19 cellular contexts compared by ENCODE assay signal in the genomic region with DNA sequence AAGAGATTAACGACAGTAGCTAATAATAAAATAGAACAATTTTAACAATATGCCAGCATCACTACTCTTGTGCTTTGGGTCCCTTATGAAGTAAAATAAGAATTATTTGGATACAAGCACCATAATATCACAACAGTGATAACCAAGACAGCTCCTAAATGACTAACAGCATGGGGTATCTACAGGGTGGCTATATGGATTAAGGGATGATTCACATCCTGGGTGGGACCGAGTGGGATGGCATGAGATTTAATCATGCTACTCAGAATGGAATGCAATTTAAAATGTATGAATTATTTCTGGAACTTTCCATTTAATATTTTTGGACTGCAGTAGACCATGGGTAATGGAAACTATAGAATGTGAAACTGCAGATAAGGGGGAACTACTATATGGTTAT. TPM values are rescaled to one million over a fixed set of nuclear protein-coding genes. Genes with fewer than 3 reads are reported as not detected.
DNase-seq lines count a peak whose midpoint lies in the region; ATAC-seq, FAIRE-seq and TF ChIP-seq lines count a peak whose summit lies in the region.
"Had no signal": no experiment of that assay in that cellular context is flagged by ENCODE, and none has a peak within 500 bp of the region (broad histone marks: within the 10 kb centered on the region; RNA-seq: fewer than 3 reads in every experiment).

No MANE protein-coding gene starts in this region.

- H3K4me3 ChIP-seq in HCT116 (replicated peaks in 1 of 2; ENCODE audit: low read depth in 1 of 2, low read length in 2 of 2) (no peak overlapping the region), PC-9 (no peak overlapping the region), cardiac fibroblast (replicated peaks in 1 of 2; ENCODE audit: low read depth in 2 of 2, low read length in 2 of 2) (no peak overlapping the region), keratinocyte (ENCODE audit: control insufficient read depth in 2 of 3, extremely low read depth in 1 of 3, insufficient read depth in 2 of 3, low read depth in 1 of 3, low read length in 3 of 3) (no peak overlapping the region)
- H3K4me3 ChIP-seq: GM12878, right lobe of liver, upper lobe of right lung had no signal

- H3K79me2 ChIP-seq in HCT116 (ENCODE audit: insufficient read depth, low read length): no peaks in the 10 kb centered on the region
- H3K79me2 ChIP-seq in PC-9 (ENCODE audit: low read depth): no peaks in the 10 kb centered on the region
- no peaks in the 10 kb centered on the region for H3K79me2 ChIP-seq in keratinocyte (ENCODE audit: control insufficient read depth, insufficient read depth, low read length)

- RAD21 ChIA-PET in HCT116 (lab: Charles Lee; ENCODE audit: low non-redundant PET in 1 of 2, low total read pairs in 2 of 2, uncharacterized antibody in 2 of 2, unreplicated experiment in 2 of 2): no interaction called here

- H3K9me2 ChIP-seq in HCT116 (ENCODE audit: insufficient read depth) (no peaks in the 10 kb centered on the region), PC-9 (ENCODE audit: insufficient read depth) (no peaks in the 10 kb centered on the region)

- H3K36me3 ChIP-seq in HCT116 (ENCODE audit: control insufficient read depth in 1 of 2, insufficient read depth in 2 of 2, low read length in 2 of 2): no peaks in the 10 kb centered on the region
- H3K36me3 ChIP-seq in PC-9 (ENCODE audit: low read depth): no peaks in the 10 kb centered on the region
- H3K36me3 ChIP-seq in keratinocyte (ENCODE audit: control insufficient read depth in 2 of 2, extremely low read depth in 1 of 2, insufficient read depth in 2 of 2, low read length in 2 of 2): no peaks in the 10 kb centered on the region
- H3K36me3 ChIP-seq: right lobe of liver, upper lobe of right lung had no signal

- H3K27me3 ChIP-seq in HCT116 (ENCODE audit: insufficient read depth, low read length) (no peaks in the 10 kb centered on the region), PC-9 (ENCODE audit: insufficient read depth, low read depth) (no peaks in the 10 kb centered on the region), keratinocyte (ENCODE audit: control insufficient read depth, extremely low read depth, insufficient read depth, low read length) (no peaks in the 10 kb centered on the region)
- H3K27me3 ChIP-seq: right lobe of liver, upper lobe of right lung had no signal

- TF ChIP-seq RAD21 in HCT116 (IDR thresholded peaks at IDR 0.05; ENCODE audit: low read depth): no peak

- CTCF ChIA-PET in HCT116 (lab: Charles Lee): no interaction called here
- CTCF ChIA-PET in PC-9 (lab: Charles Lee): no interaction called here

- FAIRE-seq in keratinocyte (lab: Jason Lieb, UNC) (peak; percentile 34), GM12891 (lab: Jason Lieb, UNC) (no peak)
- FAIRE-seq: frontal cortex, GM12878 had no signal

- H4K20me1 ChIP-seq in HCT116 (ENCODE audit: insufficient read depth) (no peaks in the 10 kb centered on the region), PC-9 (ENCODE audit: insufficient read depth) (no peaks in the 10 kb centered on the region), keratinocyte (ENCODE audit: control insufficient read depth, extremely low read depth, insufficient read depth, low read length) (no peaks in the 10 kb centered on the region)

- H2AFZ ChIP-seq in HCT116 (ENCODE audit: low read depth, low read length, poor library complexity, severe bottlenecking) (peak overlapping the region; percentile 60), PC-9 (no peak overlapping the region), keratinocyte (ENCODE audit: control insufficient read depth, low read length) (peak overlapping the region; percentile 54)

- peaks cover 5 to 23% of the 10 kb centered on the region in 2 experiments; a peak in 3 of 4 replicates for H3K4me1 ChIP-seq in HCT116 (ENCODE audit: control insufficient read depth in 1 of 2, insufficient read depth in 2 of 2, low read length in 2 of 2)
- peaks cover 10% of the 10 kb centered on the region; the same call in 1 of the 2 replicates for H3K4me1 ChIP-seq in PC-9 (replicated peaks; ENCODE audit: insufficient read depth)
- H3K4me1 ChIP-seq in keratinocyte (ENCODE audit: control insufficient read depth, extremely low read depth, insufficient read depth, low read length): peaks cover 16% of the 10 kb centered on the region
- H3K4me1 ChIP-seq: right lobe of liver, upper lobe of right lung had no signal

- no peaks in the 10 kb centered on the region for H3K9me1 ChIP-seq in keratinocyte (ENCODE audit: control insufficient read depth, extremely low read depth, insufficient read depth, low read length)

- H3F3A ChIP-seq in PC-9 (ENCODE audit: insufficient read depth, low read depth): no peaks in the 10 kb centered on the region

- BruUV-seq in HCT116 (replicated peaks; lab: Mats Ljungman, UMichigan) (no TSS peak), PC-9 (replicated peaks; lab: Mats Ljungman, UMichigan) (no TSS peak)

- DNase-seq in HCT116 (ENCODE audit: low read depth, low spot score) (peak; percentile 34), PC-9 (peak in 1 of 2 experiments; percentile 49), cardiac fibroblast (ENCODE audit: low read depth in 2 of 2) (peak; percentile 34 to 75), keratinocyte (ENCODE audit: low read depth, low spot score) (peak; percentile 25), GM12891 (ENCODE audit: insufficient read length, low spot score) (no peak), superior temporal gyrus (ENCODE audit: extremely low spot score) (no peak)
- DNase-seq: activated CD4-positive, alpha-beta T cell treated with anti-CD3 and anti-CD28 coated beads, Interleukin-2, amount 50 U/mL, for 4 hours; activated T-cell treated with anti-CD3 and anti-CD28 coated beads, Interleukin-2, amount 50 U/mL, for 72 hours; amniotic stem cell; CD4-positive, CD25-positive, alpha-beta regulatory T cell; NCI-H1092; right lobe of liver; T-helper 17 cell; upper lobe of right lung had no signal

- TF ChIP-seq POLR2A in HCT116 (IDR thresholded peaks at IDR 0.05; ENCODE audit: borderline replicate concordance, extremely low read depth, insufficient read depth, insufficient read length) (no peak), GM12891 (IDR thresholded peaks at IDR 0.05; ENCODE audit: low read depth, low read length) (no peak)

- H3K9me3 ChIP-seq in HCT116 (ENCODE audit: control insufficient read depth in 1 of 2, insufficient read depth in 1 of 2, low read depth in 1 of 2, low read length in 2 of 2): no peaks in the 10 kb centered on the region
- no peaks in the 10 kb centered on the region for H3K9me3 ChIP-seq in PC-9 (ENCODE audit: insufficient read depth, low read depth)
- H3K9me3 ChIP-seq in keratinocyte (ENCODE audit: control insufficient read depth, low read depth, low read length): no peaks in the 10 kb centered on the region
- H3K9me3 ChIP-seq: right lobe of liver, upper lobe of right lung had no signal

- dilution Hi-C loops in keratinocyte (cut with MboI; ENCODE audit: extremely low pct_ligation_motif_present, low sequenced_read_pairs): no loop called here

- ATAC-seq in HCT116 (peak; percentile 58; the same call in 1 of the 2 replicates), HG02610 (IDR thresholded peaks at IDR 0.05; ENCODE audit: unreplicated experiment) (no peak), HG02678 (IDR thresholded peaks at IDR 0.05; ENCODE audit: unreplicated experiment) (no peak)
- ATAC-seq: activated T-cell treated with anti-CD3 and anti-CD28 coated beads, Interleukin-2, amount 50 U/mL, for 72 hours; GM12878; right lobe of liver; stimulated activated memory B cell treated with anti-CD40 and anti-IgM and Interleukin-4, amounts not matched to agents 10 μg/mL and 1 μg/mL and 100 μg/mL, for 72 hours; T-helper 17 cell; upper lobe of right lung had no signal

- no peak overlapping the region for H3K27ac ChIP-seq in HCT116 (ENCODE audit: low read depth, low read length)
- H3K27ac ChIP-seq in PC-9: peak overlapping the region; percentile 40; the same call in 1 of the 2 replicates
- peak overlapping the region; percentile 87 for H3K27ac ChIP-seq in keratinocyte (ENCODE audit: control insufficient read depth, insufficient read depth, low read length)
- H3K27ac ChIP-seq: right lobe of liver, upper lobe of right lung had no signal

- H3K4me2 ChIP-seq in HCT116 (ENCODE audit: low read length) (peak overlapping the region; percentile 60), PC-9 (no peak overlapping the region), keratinocyte (ENCODE audit: control insufficient read depth, extremely low read depth, insufficient read depth, low read depth, low read length) (peak overlapping the region; percentile 25)

- H3K9ac ChIP-seq in HCT116 (ENCODE audit: low read length) (no peak overlapping the region), keratinocyte (ENCODE audit: control insufficient read depth, extremely low read depth, insufficient read depth, low read length) (peak overlapping the region; percentile 44)

- POLR2A ChIA-PET in HCT116 (lab: Charles Lee) (no interaction called here), PC-9 (lab: Charles Lee; ENCODE audit: unreplicated experiment) (no interaction called here)

- intact Hi-C loops in HCT116 (cut with micrococcal nuclease): no loop called here
- intact Hi-C loops in PC-9 (cut with micrococcal nuclease; ENCODE audit: unreplicated experiment): no loop called here

- TF ChIP-seq CTCF in HCT116 (IDR thresholded peaks at IDR 0.05 in 2 of 3, conservative IDR thresholded peaks at IDR 0.05 in 1 of 3; ENCODE audit: borderline replicate concordance in 1 of 3, insufficient read depth in 1 of 3, low read depth in 2 of 3, low read length in 2 of 3): no peak
- TF ChIP-seq CTCF in PC-9 (conservative IDR thresholded peaks at IDR 0.05): no peak
- no peak for TF ChIP-seq CTCF in cardiac fibroblast (IDR thresholded peaks at IDR 0.05; ENCODE audit: low read depth, low read length)
- TF ChIP-seq CTCF in keratinocyte (optimal IDR thresholded peaks at IDR 0.05 in 1 of 3, IDR thresholded peaks at IDR 0.05 in 1 of 3, conservative IDR thresholded peaks at IDR 0.05 in 1 of 3; ENCODE audit: extremely low read depth in 1 of 3, insufficient read depth in 2 of 3, low read length in 3 of 3): no peak

TF ChIP-seq in HCT116, 20 proteins besides CTCF, POLR2A, EP300 and RAD21 (continues in another document):
- no peak for TF ChIP-seq EZH2phosphoT487 (IDR thresholded peaks at IDR 0.05; ENCODE audit: borderline replicate concordance)
- TF ChIP-seq CBX3 (IDR thresholded peaks at IDR 0.05; ENCODE audit: low read depth): no peak

TF ChIP-seq in GM12891, 5 proteins besides CTCF, POLR2A, EP300 and RAD21 (continues in another document):
- TF ChIP-seq SPI1 (IDR thresholded peaks at IDR 0.05; ENCODE audit: low read depth, low read length) (no peak), POU2F2 (IDR thresholded peaks at IDR 0.05; ENCODE audit: low read depth, low read length) (no peak)

RNA-seq across cellular contexts. Expression of gene B3GALNT2, which starts 28.1 kb away (rescaled TPM):
- 36.8 TPM for total RNA-seq in HCT116 (2021; ENCODE audit: unreplicated experiment)
- 17.8 and 18.6 TPM in 2 replicates for polyA plus RNA-seq in HCT116 (2012)
- 57.4 and 60.6 TPM in 2 replicates for total RNA-seq in PC-9 (2021)
- polyA plus RNA-seq in keratinocyte: 24.3 to 30.5 TPM (median 27.1 TPM) in 3 replicates
- 23.1 TPM for polyA plus RNA-seq in keratinocyte (2011; ENCODE audit: low read depth)
- polyA plus RNA-seq in keratinocyte (2011; cell fraction: cytosol; rRNA removed): 15.6 and 19.0 TPM in 2 replicates
- polyA plus RNA-seq in keratinocyte (2011; cell fraction: nucleus; rRNA removed): 27.7 and 38.1 TPM in 2 replicates
- 15.9 and 17.7 TPM in 2 replicates for polyA plus RNA-seq in keratinocyte (2012; ENCODE audit: low replicate concordance)
- polyA minus RNA-seq in keratinocyte: 20.3 to 91.9 TPM (median 56.1 TPM) in 3 replicates
- polyA minus RNA-seq in keratinocyte (2011; cell fraction: cytosol; rRNA and poly(A)+ RNA removed): 41.6 TPM
- 34.1 and 58.5 TPM in 2 replicates for polyA minus RNA-seq in keratinocyte (2011; cell fraction: nucleus; rRNA and poly(A)+ RNA removed)
- polyA plus RNA-seq in GM12891 (2012; ENCODE audit: low read depth, missing spikeins): 5.0 TPM

Comparison
In these comparisons a context has a peak if more than half of its experiments do, and no peak if none do; other contexts are left out.
1. DNase-seq: peak in HCT116 (single experiment), cardiac fibroblast (2 of 2) and keratinocyte (single experiment); none in GM12891 (single experiment) and superior temporal gyrus (single experiment).